Comparison of ENCODE assay signal across 8 cellular contexts in genomic region chr17:15261063-15261817, GRCh38. TPM values are rescaled to one million over a fixed set of nuclear protein-coding genes. Genes with fewer than 3 reads are reported as not detected.
DNase-seq lines count a peak whose midpoint lies in the region; ATAC-seq and TF ChIP-seq lines count a peak whose summit lies in the region.

No MANE protein-coding gene starts in this region.

- TF ChIP-seq CTCF in kidney epithelial cell (IDR thresholded peaks at IDR 0.05; ENCODE audit: insufficient read depth, low read length, poor library complexity, severe bottlenecking), result peak; percentile 1

- ATAC-seq in HG02884 (IDR thresholded peaks at IDR 0.05; ENCODE audit: unreplicated experiment) (no peak), GM18502 (IDR thresholded peaks at IDR 0.05; ENCODE audit: poor library complexity, unreplicated experiment) (no peak), GM21526 (IDR thresholded peaks at IDR 0.05; ENCODE audit: low FRiP score, unreplicated experiment) (no peak)

- H3K36me3 ChIP-seq in kidney epithelial cell (ENCODE audit: control insufficient read depth, insufficient read depth, low read length), result no peaks in the 10 kb centered on the region

- peaks cover 27% of the 10 kb centered on the region for H3K27me3 ChIP-seq in kidney epithelial cell (ENCODE audit: control insufficient read depth, insufficient read depth, low read length)

- peak; percentile 0 for DNase-seq in DMS114 treated with DMSO at 0.1 percent for 48 hours (lab: John Stamatoyannopoulos, UW; ENCODE audit: unreplicated experiment)
- peak; percentile 6 for DNase-seq in NCI-H1105 (lab: John Stamatoyannopoulos, UW)
- DNase-seq in cerebellar cortex (ENCODE audit: low spot score), result peak; percentile 25
- no peak for DNase-seq in kidney epithelial cell (ENCODE audit: low read depth)
- DNase-seq in stimulated activated CD8-positive, alpha-beta memory T cell treated with anti-CD3 and anti-CD28 coated beads, Interleukin-4, amount 100 ng/mL, for 48 hours, result peak; percentile 26

- H3K4me3 ChIP-seq in kidney epithelial cell (ENCODE audit: low read depth, low read length), result peak overlapping the region; percentile 51

RNA-seq across cellular contexts. Expression of gene PMP22, which starts 3.9 kb away (rescaled TPM):
- total RNA-seq in kidney epithelial cell, result 12.6 TPM in 2 replicates
